In the genomic region with DNA sequence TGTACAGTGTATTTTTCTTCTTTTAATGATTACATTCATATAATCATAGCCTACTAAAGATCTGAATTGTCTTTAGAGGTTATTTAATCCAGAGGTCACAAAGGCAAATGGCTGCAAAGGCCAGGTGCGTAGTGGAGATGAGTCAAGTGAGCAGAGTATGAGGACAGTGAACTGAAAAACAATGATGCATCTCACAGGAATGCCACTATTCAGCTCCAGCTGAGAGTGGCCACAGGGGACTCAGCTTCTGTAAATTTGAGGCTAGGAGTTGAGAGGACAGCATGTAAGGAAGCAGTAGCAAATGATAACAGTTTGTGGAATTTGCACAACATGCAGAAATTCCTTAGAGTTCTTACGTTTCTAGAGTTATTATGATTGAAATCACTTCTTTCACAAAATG, we compare ENCODE assay signal across 12 cellular contexts. TPM values are rescaled to one million over a fixed set of nuclear protein-coding genes. Genes with fewer than 3 reads are reported as not detected.
DNase-seq lines count a peak whose midpoint lies in the region; ATAC-seq and TF ChIP-seq lines count a peak whose summit lies in the region.
"Had no signal": no experiment of that assay in that cellular context is flagged by ENCODE, and none has a peak within 500 bp of the region (broad histone marks: within the 10 kb centered on the region; RNA-seq: fewer than 3 reads in every experiment).

No MANE protein-coding gene starts in this region.

- ATAC-seq in Panc1 (no peak), HG03045 (IDR thresholded peaks at IDR 0.05; ENCODE audit: unreplicated experiment) (no peak)
- ATAC-seq: heart left ventricle had no signal

- H3K9me3 ChIP-seq in Panc1 (ENCODE audit: control insufficient read depth, insufficient read depth, low read depth, low read length), result no peaks in the 10 kb centered on the region
- H3K9me3 ChIP-seq in colonic mucosa, result no peaks in the 10 kb centered on the region
- H3K9me3 ChIP-seq: heart left ventricle had no signal

- H3K4me1 ChIP-seq in Panc1 (ENCODE audit: control insufficient read depth, insufficient read depth, low read length) (no peaks in the 10 kb centered on the region), colonic mucosa (no peaks in the 10 kb centered on the region)
- H3K4me1 ChIP-seq: heart left ventricle had no signal

- intact Hi-C loops in Panc1 (cut with micrococcal nuclease; ENCODE audit: unreplicated experiment) (no loop called here), colonic mucosa (cut with DNase I) (no loop called here)

- DNase-seq in H7 (peak; percentile 13), Panc1 (ENCODE audit: low read depth, low spot score) (peak; percentile 41), epithelial cell of proximal tubule (ENCODE audit: low read depth) (peak; percentile 58), renal cortical epithelial cell (ENCODE audit: low read depth) (peak; percentile 72), HFFc6 (no peak), colonic mucosa (no peak), NCI-H1092 treated with DMSO at 0.1 percent for 48 hours (lab: John Stamatoyannopoulos, UW) (no peak)
- DNase-seq: caudate nucleus, DMS79 treated with DMSO at 0.1 percent for 48 hours, heart left ventricle had no signal

- no peaks in the 10 kb centered on the region for H3K36me3 ChIP-seq in H7 (replicated peaks; ENCODE audit: control insufficient read depth, insufficient read depth, low read length)
- no peaks in the 10 kb centered on the region; the same call in 1 of the 2 replicates for H3K36me3 ChIP-seq in Panc1 (ENCODE audit: control insufficient read depth, insufficient read depth, low read length)
- H3K36me3 ChIP-seq in colonic mucosa, result no peaks in the 10 kb centered on the region
- H3K36me3 ChIP-seq: heart left ventricle had no signal

- TF ChIP-seq CTCF in Panc1 (IDR thresholded peaks at IDR 0.05), result no peak
- TF ChIP-seq CTCF in epithelial cell of proximal tubule (conservative IDR thresholded peaks at IDR 0.05; ENCODE audit: low read depth, low read length), result no peak
- TF ChIP-seq CTCF in HFFc6 (IDR thresholded peaks at IDR 0.05), result no peak
- TF ChIP-seq CTCF in colonic mucosa (IDR thresholded peaks at IDR 0.05), result no peak

- no peaks in the 10 kb centered on the region for H3K4me1 Mint-ChIP-seq in HFFc6 (ENCODE audit: low read depth)

- no peaks in the 10 kb centered on the region for H3K27me3 Mint-ChIP-seq in HFFc6 (ENCODE audit: insufficient read depth)

- POLR2A ChIA-PET in Panc1 (lab: Charles Lee), result no interaction called here

- BruUV-seq in Panc1 (replicated peaks; lab: Mats Ljungman, UMichigan), result no TSS peak

- H3K9ac ChIP-seq in colonic mucosa (ENCODE audit: low read depth in 2 of 2, low read length in 2 of 2), result no peak overlapping the region

- no peak overlapping the region for H3K27ac Mint-ChIP-seq in HFFc6
- H3K27ac Mint-ChIP-seq: T-helper 2 cell treated with Interferon-gamma antibody and Interleukin-4, amounts not matched to agents 5 μg/mL and 100 μg/mL, for 36 hours had no signal

- CTCF ChIA-PET in Panc1 (lab: Charles Lee), result no interaction called here

- in situ Hi-C loops in Panc1 (cut with HindIII; ENCODE audit: low pct_unique_long_range_greater_than_20kb, low sequenced_read_pairs), result no loop called here

- H3K27me3 ChIP-seq in H7 (ENCODE audit: control insufficient read depth, insufficient read depth, low read length) (no peaks in the 10 kb centered on the region), Panc1 (ENCODE audit: control insufficient read depth, insufficient read depth, low read length) (peaks cover 2% of the 10 kb centered on the region; the same call in 1 of the 2 replicates), colonic mucosa (no peaks in the 10 kb centered on the region)
- H3K27me3 ChIP-seq: heart left ventricle had no signal

- H3K4me3 ChIP-seq in H7 (ENCODE audit: insufficient read depth, low read depth, low read length) (no peak overlapping the region), Panc1 (ENCODE audit: low read depth in 2 of 2, low read length in 2 of 2) (no peak overlapping the region), epithelial cell of proximal tubule (ENCODE audit: low read depth, low read length) (no peak overlapping the region), colonic mucosa (no peak overlapping the region)
- H3K4me3 ChIP-seq: heart left ventricle had no signal

- no peak overlapping the region for H3K4me3 Mint-ChIP-seq in HFFc6
- H3K4me3 Mint-ChIP-seq: T-helper 2 cell treated with Interferon-gamma antibody and Interleukin-4, amounts not matched to agents 5 μg/mL and 100 μg/mL, for 36 hours had no signal

- H3K27ac ChIP-seq in Panc1 (ENCODE audit: low read length) (no peak overlapping the region), colonic mucosa (no peak overlapping the region)
- H3K27ac ChIP-seq: heart left ventricle had no signal

- peaks cover 57% of the 10 kb centered on the region for H3K9me3 Mint-ChIP-seq in HFFc6
- H3K9me3 Mint-ChIP-seq: T-helper 2 cell treated with Interferon-gamma antibody and Interleukin-4, amounts not matched to agents 5 μg/mL and 100 μg/mL, for 36 hours had no signal

- peaks cover 10% of the 10 kb centered on the region; the same call in 1 of the 2 replicates for H3K36me3 Mint-ChIP-seq in HFFc6 (ENCODE audit: low read depth)

RNA-seq across cellular contexts. Expression of a gene that starts 50.4 kb away (rescaled TPM):
- total RNA-seq in H7 (2014; rRNA removed; shearing (Covaris generic)), result not detected in 2 replicates
- not detected for total RNA-seq in Panc1 (2021; ENCODE audit: unreplicated experiment)
- not detected for polyA plus RNA-seq in Panc1 (2012; ENCODE audit: insufficient read length)
- not detected in 2 replicates for total RNA-seq in epithelial cell of proximal tubule
- total RNA-seq in renal cortical epithelial cell, result under 0.01 TPM in 1 of 2 replicates, not detected in the other
- total RNA-seq in HFFc6 (2021; fragmentation: NEBNext Ultra II Directional; extraction: Animal tissue kit (Norgen Biotek cat#: 25700)), result not detected
- total RNA-seq in colonic mucosa, result under 1 TPM in 1 of 2 donors, not detected in 1; 0.15 TPM
- polyA plus RNA-seq: heart left ventricle had no signal

Comparison
In these comparisons a context has a peak if more than half of its experiments do, and no peak if none do; other contexts are left out.
1. DNase-seq: peak in H7 (single experiment), Panc1 (single experiment), epithelial cell of proximal tubule (single experiment) and renal cortical epithelial cell (single experiment); none in HFFc6 (single experiment), colonic mucosa (single experiment) and NCI-H1092 treated with DMSO at 0.1 percent for 48 hours (single experiment).